18 cellular contexts compared by ENCODE assay signal in the genomic region with DNA sequence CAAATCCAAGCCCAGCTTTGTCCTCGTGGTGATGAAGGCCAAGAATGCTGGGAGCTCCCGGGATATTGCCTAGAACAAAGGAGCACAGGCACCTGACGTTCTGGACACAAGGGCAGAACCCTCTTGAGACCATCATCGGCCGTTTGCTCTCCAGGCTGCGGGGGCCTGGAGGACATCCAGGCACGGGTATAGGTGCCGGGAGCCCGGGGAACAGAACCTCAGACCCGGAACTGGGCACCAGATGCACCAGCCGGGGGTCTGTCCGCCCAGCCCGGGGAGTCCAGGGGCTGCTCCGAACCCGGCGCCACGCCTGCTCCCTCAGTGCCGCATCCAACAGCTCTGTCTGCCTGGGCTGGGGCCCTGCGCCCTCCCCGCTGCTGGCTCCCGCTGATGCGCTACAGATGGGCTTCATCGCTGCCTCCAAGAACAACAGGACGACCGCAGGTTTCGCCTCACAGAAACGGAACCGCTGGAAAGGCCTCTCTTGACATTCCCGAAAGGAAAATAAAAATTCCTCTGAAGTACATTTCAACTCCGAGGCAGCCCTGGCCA.
DNase-seq lines count a peak whose midpoint lies in the region; TF ChIP-seq lines count a peak whose summit lies in the region.
"Had no signal": no experiment of that assay in that cellular context is flagged by ENCODE, and none has a peak within 500 bp of the region (broad histone marks: within the 10 kb centered on the region; RNA-seq: fewer than 3 reads in every experiment).

No MANE protein-coding gene starts in this region.

- H3K36me3 Mint-ChIP-seq in activated CD4-positive, alpha-beta T cell treated with anti-CD3 and anti-CD28 coated beads, Interleukin-2, amount 10 ng/mL, durations not matched to agents 7 days and 5 days (ENCODE audit: low read depth), result no peaks in the 10 kb centered on the region
- H3K36me3 Mint-ChIP-seq: activated naive CD4-positive, alpha-beta T cell treated with anti-CD3 and anti-CD28 coated beads, Interleukin-2, amount 50 U/mL, for 24 hours; CD4-positive, alpha-beta memory T cell had no signal

- H3K27me3 ChIP-seq in osteoblast (ENCODE audit: insufficient read depth, low read length), result no peaks in the 10 kb centered on the region

- H3K4me1 ChIP-seq in osteoblast (ENCODE audit: insufficient read depth, low read length), result peaks cover 18% of the 10 kb centered on the region
- H3K4me1 ChIP-seq: A549 had no signal

- peaks cover 27% of the 10 kb centered on the region for H3K36me3 ChIP-seq in osteoblast (ENCODE audit: insufficient read depth, low read length)

- no peak overlapping the region for H3K4me2 ChIP-seq in osteoblast (ENCODE audit: insufficient read depth, low read length)
- H3K4me2 ChIP-seq: A549, GM23338, KMS-11 had no signal

- H3K4me3 ChIP-seq in fibroblast of mammary gland (ENCODE audit: control insufficient read depth, low read depth, low read length) (no peak overlapping the region), osteoblast (ENCODE audit: insufficient read depth, low read length) (no peak overlapping the region)
- H3K4me3 ChIP-seq: A549, GM23338 had no signal

- peaks cover 2% of the 10 kb centered on the region for H3K27me3 Mint-ChIP-seq in activated CD4-positive, alpha-beta T cell treated with anti-CD3 and anti-CD28 coated beads, Interleukin-2, amount 10 ng/mL, durations not matched to agents 7 days and 5 days
- H3K27me3 Mint-ChIP-seq: activated naive CD4-positive, alpha-beta T cell treated with anti-CD3 and anti-CD28 coated beads, Interleukin-2, amount 50 U/mL, for 24 hours had no signal

- no peak for TF ChIP-seq CTCF in fibroblast of mammary gland (conservative IDR thresholded peaks at IDR 0.05; ENCODE audit: control insufficient read depth, insufficient read depth, low read depth, low read length)
- no peak for TF ChIP-seq CTCF in osteoblast (IDR thresholded peaks at IDR 0.05; ENCODE audit: extremely low read depth, low read depth, low read length)

- POLR2A ChIA-PET in activated CD4-positive, alpha-beta T cell treated with anti-CD3 and anti-CD28 coated beads, Interleukin-2, amount 10 ng/mL, durations not matched to agents 7 days and 5 days (lab: Charles Lee), result no interaction called here

- H3K27ac Mint-ChIP-seq in activated CD4-positive, alpha-beta T cell treated with anti-CD3 and anti-CD28 coated beads, Interleukin-2, amount 10 ng/mL, durations not matched to agents 7 days and 5 days, result no peak overlapping the region
- H3K27ac Mint-ChIP-seq: activated naive CD4-positive, alpha-beta T cell treated with anti-CD3 and anti-CD28 coated beads, Interleukin-2, amount 50 U/mL, for 24 hours; CD4-positive, alpha-beta memory T cell; progenitor cell of endocrine pancreas had no signal

- CTCF ChIA-PET in activated CD4-positive, alpha-beta T cell treated with anti-CD3 and anti-CD28 coated beads, Interleukin-2, amount 10 ng/mL, durations not matched to agents 7 days and 5 days (lab: Charles Lee), result no interaction called here

- peak overlapping the region; percentile 37 for H3K27ac ChIP-seq in osteoblast (ENCODE audit: low read depth, low read length)
- H3K27ac ChIP-seq: A549, KMS-11 had no signal

- H2AFZ ChIP-seq in osteoblast (ENCODE audit: low read length), result no peak overlapping the region
- H2AFZ ChIP-seq: GM23338 had no signal

- H3K4me3 Mint-ChIP-seq in activated CD4-positive, alpha-beta T cell treated with anti-CD3 and anti-CD28 coated beads, Interleukin-2, amount 10 ng/mL, durations not matched to agents 7 days and 5 days, result no peak overlapping the region
- H3K4me3 Mint-ChIP-seq: activated naive CD4-positive, alpha-beta T cell treated with anti-CD3 and anti-CD28 coated beads, Interleukin-2, amount 50 U/mL, for 24 hours; CD4-positive, alpha-beta memory T cell; GM23338 had no signal

- DNase-seq in activated CD8-positive, alpha-beta memory T cell treated with anti-CD3 and anti-CD28 coated beads, Interleukin-2, amount 50 U/mL, for 48 hours, result peak; percentile 17
- no peak for DNase-seq in activated CD8-positive, alpha-beta memory T cell treated with anti-CD3 and anti-CD28 coated beads, Interleukin-2, amount 50 U/mL, for 4 hours
- DNase-seq in fibroblast of mammary gland (ENCODE audit: low read depth) (peak; percentile 47), osteoblast (ENCODE audit: insufficient read length, low spot score, missing footprints) (peak; percentile 83), ureter (ENCODE audit: low spot score) (peak; percentile 56), Kasumi-1 (lab: John Stamatoyannopoulos, UW) (no peak)
- DNase-seq in stimulated activated naive CD4-positive, alpha-beta T cell treated with Interleukin-2 at 50 U/mL for 16 hours (lab: John Stamatoyannopoulos, UW), result no peak
- DNase-seq in activated CD4-positive, alpha-beta T cell treated with anti-CD3 and anti-CD28 coated beads, Interleukin-2, amount 10 ng/mL, durations not matched to agents 7 days and 5 days, result no peak
- DNase-seq: EL, NCI-H1417, NCI-H510A, OCI-M1 had no signal

- no peaks in the 10 kb centered on the region for H4K20me1 ChIP-seq in osteoblast (ENCODE audit: insufficient read depth, low read length)

- no peaks in the 10 kb centered on the region for H3K4me1 Mint-ChIP-seq in activated CD4-positive, alpha-beta T cell treated with anti-CD3 and anti-CD28 coated beads, Interleukin-2, amount 10 ng/mL, durations not matched to agents 7 days and 5 days
- H3K4me1 Mint-ChIP-seq: activated naive CD4-positive, alpha-beta T cell treated with anti-CD3 and anti-CD28 coated beads, Interleukin-2, amount 50 U/mL, for 24 hours; CD4-positive, alpha-beta memory T cell had no signal

- H3K9me3 ChIP-seq in osteoblast (ENCODE audit: low read depth, low read length), result no peaks in the 10 kb centered on the region

- no peaks in the 10 kb centered on the region for H3K9me3 Mint-ChIP-seq in activated CD4-positive, alpha-beta T cell treated with anti-CD3 and anti-CD28 coated beads, Interleukin-2, amount 10 ng/mL, durations not matched to agents 7 days and 5 days
- H3K9me3 Mint-ChIP-seq: activated naive CD4-positive, alpha-beta T cell treated with anti-CD3 and anti-CD28 coated beads, Interleukin-2, amount 50 U/mL, for 24 hours; CD4-positive, alpha-beta memory T cell; GM23338 had no signal

- H3K79me2 ChIP-seq in osteoblast (ENCODE audit: insufficient read depth, low read length), result peaks cover 96% of the 10 kb centered on the region

Comparison
In these comparisons a context has a peak if more than half of its experiments do, and no peak if none do; other contexts are left out.
1. DNase-seq: peak in activated CD8-positive, alpha-beta memory T cell treated with anti-CD3 and anti-CD28 coated beads, Interleukin-2, amount 50 U/mL, for 48 hours (single experiment), fibroblast of mammary gland (single experiment), osteoblast (single experiment) and ureter (single experiment); none in activated CD8-positive, alpha-beta memory T cell treated with anti-CD3 and anti-CD28 coated beads, Interleukin-2, amount 50 U/mL, for 4 hours (single experiment), stimulated activated naive CD4-positive, alpha-beta T cell treated with Interleukin-2 at 50 U/mL for 16 hours (single experiment), activated CD4-positive, alpha-beta T cell treated with anti-CD3 and anti-CD28 coated beads, Interleukin-2, amount 10 ng/mL, durations not matched to agents 7 days and 5 days (single experiment) and Kasumi-1 (0 of 2).